In the genomic region with DNA sequence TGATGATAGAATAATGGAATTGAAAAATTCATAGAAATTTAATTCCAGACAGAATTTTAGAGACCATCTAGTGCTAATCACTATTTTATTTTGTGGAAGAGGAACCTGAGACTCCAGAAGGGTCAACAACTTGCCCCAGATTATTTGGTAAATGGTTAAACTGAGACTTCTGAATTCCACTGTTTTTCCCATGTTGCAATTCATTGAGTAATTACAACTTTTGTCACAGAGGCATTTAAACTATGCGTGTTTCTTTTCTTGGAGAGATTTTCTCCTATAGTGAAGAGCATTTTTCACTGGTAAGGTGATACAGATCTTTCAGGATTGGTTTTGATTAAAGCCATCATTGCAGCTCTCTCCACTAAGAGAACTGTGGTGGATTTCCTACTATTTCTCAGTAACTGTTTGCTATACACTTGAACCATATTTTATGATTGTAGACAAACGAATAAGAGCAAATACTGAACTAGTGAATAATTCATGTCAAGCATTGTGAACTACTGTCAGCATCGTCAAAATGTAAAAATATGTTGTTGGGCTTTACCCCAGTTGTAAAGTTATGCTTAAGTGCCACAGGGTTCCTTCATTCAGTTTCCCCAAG, we compare ENCODE assay signal across 17 cellular contexts. TPM values are rescaled to one million over a fixed set of nuclear protein-coding genes. Genes with fewer than 3 reads are reported as not detected.
DNase-seq lines count a peak whose midpoint lies in the region; ATAC-seq and TF ChIP-seq lines count a peak whose summit lies in the region.
"Had no signal": no experiment of that assay in that cellular context is flagged by ENCODE, and none has a peak within 500 bp of the region (broad histone marks: within the 10 kb centered on the region; RNA-seq: fewer than 3 reads in every experiment).

No MANE protein-coding gene starts in this region.

- ATAC-seq in WTC11: no peak
- ATAC-seq in stimulated activated naive CD8-positive, alpha-beta T cell treated with anti-CD3 and anti-CD28 coated beads, Interleukin-15, Interleukin-2, amounts not matched to agents 100 U/mL and 50 U/mL, for 24 hours: no peak
- ATAC-seq: PC-3 had no signal

- H3K36me3 ChIP-seq in iPS-18a (ENCODE audit: control insufficient read depth, low read depth, low read length) (no peaks in the 10 kb centered on the region), A673 (ENCODE audit: insufficient read depth, low read length, poor library complexity, severe bottlenecking) (no peaks in the 10 kb centered on the region)
- H3K36me3 ChIP-seq: BLaER1 had no signal

- CTCF ChIA-PET in WTC11 (lab: Charles Lee) (interaction anchor here (1.9 kb wide), 1 partner anchor 12 kb away, joined by 13 read pairs; no protein-coding TSS in a partner anchor), A673 (lab: Charles Lee) (no interaction called here)

- H3K9me3 Mint-ChIP-seq in WTC11 (no peaks in the 10 kb centered on the region), progenitor cell of endocrine pancreas (ENCODE audit: low read depth) (peaks cover 6% of the 10 kb centered on the region)
- H3K9me3 Mint-ChIP-seq: CD8-positive, alpha-beta memory T cell had no signal

- H3K27me3 Mint-ChIP-seq in WTC11 (ENCODE audit: low read depth) (no peaks in the 10 kb centered on the region), progenitor cell of endocrine pancreas (no peaks in the 10 kb centered on the region)
- H3K27me3 Mint-ChIP-seq: CD8-positive, alpha-beta memory T cell had no signal

- H3K4me1 Mint-ChIP-seq in WTC11: peaks cover 34% of the 10 kb centered on the region
- peaks cover 10% of the 10 kb centered on the region for H3K4me1 Mint-ChIP-seq in progenitor cell of endocrine pancreas (ENCODE audit: low read depth)
- H3K4me1 Mint-ChIP-seq: CD8-positive, alpha-beta memory T cell had no signal

- POLR2A ChIA-PET in WTC11 (lab: Charles Lee) (no interaction called here), A673 (lab: Charles Lee; ENCODE audit: low non-redundant PET) (no interaction called here)

- TF ChIP-seq CTCF in WTC11 (IDR thresholded peaks at IDR 0.05) (no peak), progenitor cell of endocrine pancreas (IDR thresholded peaks at IDR 0.05; ENCODE audit: unreplicated experiment) (no peak), GM13976 (IDR thresholded peaks at IDR 0.05; ENCODE audit: borderline replicate concordance, control extremely low read depth, extremely low read depth, insufficient read depth, missing control alignments) (no peak), A673 (conservative IDR thresholded peaks at IDR 0.05; ENCODE audit: low read depth, low read length) (no peak)

- peak; percentile 5 for DNase-seq in EH (ENCODE audit: low read depth)
- no peak for DNase-seq in WTC11 (ENCODE audit: low spot score)
- no peak for DNase-seq in progenitor cell of endocrine pancreas (ENCODE audit: low spot score, unreplicated experiment)
- no peak for DNase-seq in occipital lobe (lab: John Stamatoyannopoulos, UW)
- no peak for DNase-seq in GM13976 (ENCODE audit: low spot score)
- no peak for DNase-seq in A673 (ENCODE audit: low spot score)
- no peak for DNase-seq in stimulated activated naive CD8-positive, alpha-beta T cell treated with anti-CD3 and anti-CD28 coated beads, Interleukin-15, Interleukin-2, amounts not matched to agents 100 U/mL and 50 U/mL, for 24 hours
- DNase-seq: CD8-positive, alpha-beta memory T cell; DMS 273 treated with DMSO at 0.1 percent for 48 hours; NCI-H1092; NCI-H1694; NCI-H2107; NCI-H748 treated with DMSO at 0.1 percent for 48 hours; PC-3 had no signal

- in situ Hi-C loops in GM13976 (cut with MboI; ENCODE audit: low sequenced_read_pairs, unreplicated experiment): no loop called here

- H3K9ac ChIP-seq in iPS-18a (ENCODE audit: low read length): no peak overlapping the region
- H3K9ac ChIP-seq: BLaER1, KMS-11 had no signal

- H3K36me3 Mint-ChIP-seq in WTC11 (peaks cover 3% of the 10 kb centered on the region; the same call in 1 of the 2 replicates), progenitor cell of endocrine pancreas (ENCODE audit: insufficient read depth) (no peaks in the 10 kb centered on the region)
- H3K36me3 Mint-ChIP-seq: CD8-positive, alpha-beta memory T cell had no signal

- no TSS peak for BruUV-seq in A673 (replicated peaks; lab: Mats Ljungman, UMichigan)

- H3K4me3 Mint-ChIP-seq in WTC11 (no peak overlapping the region), progenitor cell of endocrine pancreas (ENCODE audit: low read depth) (no peak overlapping the region)
- H3K4me3 Mint-ChIP-seq: CD8-positive, alpha-beta memory T cell had no signal

- H3K27me3 ChIP-seq in iPS-18a (ENCODE audit: control insufficient read depth, insufficient read depth, low read length) (no peaks in the 10 kb centered on the region), A673 (replicated peaks; ENCODE audit: insufficient read depth, low read depth, low read length, poor library complexity) (peaks cover 5% of the 10 kb centered on the region)
- H3K27me3 ChIP-seq: BLaER1 had no signal

- intact Hi-C loops in A673 (cut with micrococcal nuclease; ENCODE audit: unreplicated experiment): no loop called here

- H3K4me3 ChIP-seq in iPS-18a (ENCODE audit: low read length) (no peak overlapping the region), A673 (ENCODE audit: low read depth, low read length, poor library complexity, severe bottlenecking) (no peak overlapping the region)
- H3K4me3 ChIP-seq: BLaER1 had no signal

- H3K4me1 ChIP-seq in iPS-18a (ENCODE audit: control insufficient read depth, low read depth, low read length) (peaks cover 26% of the 10 kb centered on the region), A673 (ENCODE audit: insufficient read depth, low read length, poor library complexity, severe bottlenecking) (peaks cover 6% of the 10 kb centered on the region)

- peak overlapping the region; percentile 30 for H3K27ac ChIP-seq in iPS-18a (ENCODE audit: low read length)
- no peak overlapping the region for H3K27ac ChIP-seq in A673 (ENCODE audit: low read depth, low read length, poor library complexity, severe bottlenecking)
- H3K27ac ChIP-seq: BLaER1, KMS-11 had no signal

- H3K27ac Mint-ChIP-seq in WTC11: peak overlapping the region; percentile 87
- peak overlapping the region; percentile 52 for H3K27ac Mint-ChIP-seq in progenitor cell of endocrine pancreas
- H3K27ac Mint-ChIP-seq: CD8-positive, alpha-beta memory T cell had no signal

- H3K9me3 ChIP-seq in iPS-18a (ENCODE audit: control insufficient read depth, low read depth, low read length): no peaks in the 10 kb centered on the region
- H3K9me3 ChIP-seq in A673 (ENCODE audit: low read depth, low read length, poor library complexity, severe bottlenecking): no peaks in the 10 kb centered on the region
- H3K9me3 ChIP-seq: BLaER1 had no signal

TF ChIP-seq in WTC11, 78 proteins besides CTCF, POLR2A, EP300 and RAD21 (continues in another document):
- TF ChIP-seq ZNF396 (CRISPR knock-in tag; IDR thresholded peaks at IDR 0.05; ENCODE audit: borderline replicate concordance) (no peak), FOXP1 (CRISPR knock-in tag; IDR thresholded peaks at IDR 0.05; ENCODE audit: borderline replicate concordance) (no peak), IRF2 (CRISPR knock-in tag; IDR thresholded peaks at IDR 0.05; ENCODE audit: borderline replicate concordance, low read depth) (no peak), MXD4 (CRISPR knock-in tag; IDR thresholded peaks at IDR 0.05; ENCODE audit: borderline replicate concordance) (no peak), ZNF317 (CRISPR knock-in tag; IDR thresholded peaks at IDR 0.05; ENCODE audit: borderline replicate concordance, low read depth) (no peak), RORB (CRISPR knock-in tag; IDR thresholded peaks at IDR 0.05) (no peak)
- TF ChIP-seq, protein P1, sequence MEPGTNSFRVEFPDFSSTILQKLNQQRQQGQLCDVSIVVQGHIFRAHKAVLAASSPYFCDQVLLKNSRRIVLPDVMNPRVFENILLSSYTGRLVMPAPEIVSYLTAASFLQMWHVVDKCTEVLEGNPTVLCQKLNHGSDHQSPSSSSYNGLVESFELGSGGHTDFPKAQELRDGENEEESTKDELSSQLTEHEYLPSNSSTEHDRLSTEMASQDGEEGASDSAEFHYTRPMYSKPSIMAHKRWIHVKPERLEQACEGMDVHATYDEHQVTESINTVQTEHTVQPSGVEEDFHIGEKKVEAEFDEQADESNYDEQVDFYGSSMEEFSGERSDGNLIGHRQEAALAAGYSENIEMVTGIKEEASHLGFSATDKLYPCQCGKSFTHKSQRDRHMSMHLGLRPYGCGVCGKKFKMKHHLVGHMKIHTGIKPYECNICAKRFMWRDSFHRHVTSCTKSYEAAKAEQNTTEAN (CRISPR knock-in tag; IDR thresholded peaks at IDR 0.05): no peak
- TF ChIP-seq, protein P2, sequence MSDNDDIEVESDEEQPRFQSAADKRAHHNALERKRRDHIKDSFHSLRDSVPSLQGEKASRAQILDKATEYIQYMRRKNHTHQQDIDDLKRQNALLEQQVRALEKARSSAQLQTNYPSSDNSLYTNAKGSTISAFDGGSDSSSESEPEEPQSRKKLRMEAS (CRISPR knock-in tag; IDR thresholded peaks at IDR 0.05): no peak
- TF ChIP-seq, protein P3, sequence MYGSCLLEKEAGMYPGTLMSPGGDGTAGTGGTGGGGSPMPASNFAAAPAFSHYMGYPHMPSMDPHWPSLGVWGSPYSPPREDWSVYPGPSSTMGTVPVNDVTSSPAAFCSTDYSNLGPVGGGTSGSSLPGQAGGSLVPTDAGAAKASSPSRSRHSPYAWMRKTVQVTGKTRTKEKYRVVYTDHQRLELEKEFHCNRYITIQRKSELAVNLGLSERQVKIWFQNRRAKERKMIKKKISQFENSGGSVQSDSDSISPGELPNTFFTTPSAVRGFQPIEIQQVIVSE (CRISPR knock-in tag; IDR thresholded peaks at IDR 0.05; ENCODE audit: borderline replicate concordance): no peak
- TF ChIP-seq, protein P4, sequence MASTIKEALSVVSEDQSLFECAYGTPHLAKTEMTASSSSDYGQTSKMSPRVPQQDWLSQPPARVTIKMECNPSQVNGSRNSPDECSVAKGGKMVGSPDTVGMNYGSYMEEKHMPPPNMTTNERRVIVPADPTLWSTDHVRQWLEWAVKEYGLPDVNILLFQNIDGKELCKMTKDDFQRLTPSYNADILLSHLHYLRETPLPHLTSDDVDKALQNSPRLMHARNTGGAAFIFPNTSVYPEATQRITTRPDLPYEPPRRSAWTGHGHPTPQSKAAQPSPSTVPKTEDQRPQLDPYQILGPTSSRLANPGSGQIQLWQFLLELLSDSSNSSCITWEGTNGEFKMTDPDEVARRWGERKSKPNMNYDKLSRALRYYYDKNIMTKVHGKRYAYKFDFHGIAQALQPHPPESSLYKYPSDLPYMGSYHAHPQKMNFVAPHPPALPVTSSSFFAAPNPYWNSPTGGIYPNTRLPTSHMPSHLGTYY (CRISPR knock-in tag; IDR thresholded peaks at IDR 0.05): no peak
- TF ChIP-seq, protein P5, sequence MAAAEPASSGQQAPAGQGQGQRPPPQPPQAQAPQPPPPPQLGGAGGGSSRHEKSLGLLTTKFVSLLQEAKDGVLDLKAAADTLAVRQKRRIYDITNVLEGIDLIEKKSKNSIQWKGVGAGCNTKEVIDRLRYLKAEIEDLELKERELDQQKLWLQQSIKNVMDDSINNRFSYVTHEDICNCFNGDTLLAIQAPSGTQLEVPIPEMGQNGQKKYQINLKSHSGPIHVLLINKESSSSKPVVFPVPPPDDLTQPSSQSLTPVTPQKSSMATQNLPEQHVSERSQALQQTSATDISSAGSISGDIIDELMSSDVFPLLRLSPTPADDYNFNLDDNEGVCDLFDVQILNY (CRISPR knock-in tag; IDR thresholded peaks at IDR 0.05): no peak

RNA-seq across cellular contexts. Expression of a gene that starts 26.5 kb away (rescaled TPM):
- total RNA-seq in WTC11 (2021) (1.9 to 3.0 TPM (median 2.7 TPM) in 3 replicates), progenitor cell of endocrine pancreas (2.6 and 2.9 TPM in 2 replicates), occipital lobe (17.6 TPM), A673 (2021) (0.54 and 0.74 TPM in 2 replicates)
